ENCODE assay signal across 10 cellular contexts in genomic region chr15:77974098-77974414, GRCh38.
DNase-seq lines count a peak whose midpoint lies in the region; ATAC-seq, FAIRE-seq and TF ChIP-seq lines count a peak whose summit lies in the region.
"Had no signal": no experiment of that assay in that cellular context is flagged by ENCODE, and none has a peak within 500 bp of the region (broad histone marks: within the 10 kb centered on the region; RNA-seq: fewer than 3 reads in every experiment).

No MANE protein-coding gene starts in this region.

- no peaks in the 10 kb centered on the region for H3K9me2 ChIP-seq in Karpas-422 (replicated peaks; ENCODE audit: insufficient read depth, low read length)

- peaks cover 0 to 2% (median 0%) of the 10 kb centered on the region in 3 donors for H3K9me3 Mint-ChIP-seq in T-cell

- H3K27ac Mint-ChIP-seq in T-cell = no peak overlapping the region

- H3K36me3 Mint-ChIP-seq in T-cell = no peaks in the 10 kb centered on the region

- H3K36me3 ChIP-seq in liver (ENCODE audit: control insufficient read depth in 4 of 4, insufficient read depth in 3 of 4, low read depth in 1 of 4, low read length in 3 of 4) = no peaks in the 10 kb centered on the region
- no peaks in the 10 kb centered on the region for H3K36me3 ChIP-seq in HepG2 (replicated peaks in 1 of 2; ENCODE audit: control insufficient read depth in 1 of 2, insufficient read depth in 2 of 2, low read length in 2 of 2)
- H3K36me3 ChIP-seq in aorta (ENCODE audit: control insufficient read depth in 1 of 2, insufficient read depth in 2 of 2, low read length in 1 of 2) = no peaks in the 10 kb centered on the region
- no peaks in the 10 kb centered on the region for H3K36me3 ChIP-seq in Karpas-422 (ENCODE audit: insufficient read depth, low read length)

- in situ Hi-C loops in HepG2 (cut with HindIII; ENCODE audit: extremely low pct_ligation_motif_present, low pct_unique_long_range_greater_than_20kb) = loop anchor here (25.0 kb wide), 1 partner anchor 263 kb away; the partner anchor contains the start of gene ACSBG1

- TF ChIP-seq CTCF in liver (IDR thresholded peaks at IDR 0.05; ENCODE audit: low read depth, low read length, missing input control) = no peak
- TF ChIP-seq CTCF in HepG2 (CRISPR knock-in tag; IDR thresholded peaks at IDR 0.05) = no peak
- TF ChIP-seq CTCF in dorsolateral prefrontal cortex (IDR thresholded peaks at IDR 0.05 in 54 of 56, conservative IDR thresholded peaks at IDR 0.05 in 2 of 56; ENCODE audit: low read depth in 1 of 56, partially characterized antibody in 56 of 56) = no peak

- H3K27ac ChIP-seq in liver (ENCODE audit: low read depth in 1 of 2, low read length in 2 of 2) (no peak overlapping the region), HepG2 (ENCODE audit: extremely low read length, insufficient read depth, low read length) (no peak overlapping the region), dorsolateral prefrontal cortex (peak overlapping the region in 4 of 59 donors; percentile 26 to 52 (median 29)), aorta (ENCODE audit: low read depth in 1 of 2, low read length in 2 of 2) (no peak overlapping the region), Karpas-422 (ENCODE audit: low read length) (no peak overlapping the region)
- H3K27ac ChIP-seq: C4-2B had no signal

- no peak for FAIRE-seq in HepG2 (lab: Jason Lieb, UNC)
- FAIRE-seq: endometrium had no signal

- H3K4me2 ChIP-seq in HepG2 (ENCODE audit: low read depth, low read length) = no peak overlapping the region
- no peak overlapping the region for H3K4me2 ChIP-seq in Karpas-422 (ENCODE audit: low read depth, low read length, poor library complexity, severe bottlenecking)

- intact Hi-C loops in HepG2 (cut with micrococcal nuclease; ENCODE audit: unreplicated experiment) (no loop called here), dorsolateral prefrontal cortex (cut with DNase I) (no loop called here), aorta (cut with DNase I) (no loop called here)

- no peaks in the 10 kb centered on the region for H3K4me1 Mint-ChIP-seq in T-cell

- H3K79me2 ChIP-seq in HepG2 (ENCODE audit: insufficient read depth, low read length) (no peaks in the 10 kb centered on the region), Karpas-422 (ENCODE audit: low read length) (no peaks in the 10 kb centered on the region)

- TF ChIP-seq POLR2A in HepG2 (IDR thresholded peaks at IDR 0.05; ENCODE audit: insufficient read depth in 1 of 2, low read depth in 2 of 2, low read length in 2 of 2) (no peak), erythroblast (IDR thresholded peaks at IDR 0.05; ENCODE audit: low read length) (no peak)

- H3K4me1 ChIP-seq in liver (ENCODE audit: control insufficient read depth in 4 of 4, insufficient read depth in 4 of 4, low read length in 3 of 4) (peaks cover 0 to 6% (median 0%) of the 10 kb centered on the region in 4 donors), HepG2 (ENCODE audit: insufficient read depth, low read length) (no peaks in the 10 kb centered on the region), aorta (ENCODE audit: control insufficient read depth in 1 of 2, insufficient read depth in 2 of 2, low read length in 2 of 2) (no peaks in the 10 kb centered on the region), Karpas-422 (ENCODE audit: low read length) (peaks cover 8% of the 10 kb centered on the region)

- BruUV-seq in HepG2 (replicated peaks; lab: Mats Ljungman, UMichigan) = no TSS peak

- no peaks in the 10 kb centered on the region for H3K9me3 ChIP-seq in liver (ENCODE audit: control insufficient read depth in 4 of 4, low read length in 3 of 4)
- H3K9me3 ChIP-seq in HepG2 (ENCODE audit: low read length) = no peaks in the 10 kb centered on the region
- no peaks in the 10 kb centered on the region for H3K9me3 ChIP-seq in aorta (ENCODE audit: control insufficient read depth, low read length)
- H3K9me3 ChIP-seq in Karpas-422 (ENCODE audit: low read length) = no peaks in the 10 kb centered on the region

- DNase-seq in HepG2 (ENCODE audit: low spot score) (no peak), dorsolateral prefrontal cortex (peak; percentile 52 to 79 (median 68)), medulla oblongata (ENCODE audit: extremely low spot score) (peak; percentile 78), aorta (peak; percentile 78 to 83), erythroblast (lab: John Stamatoyannopoulos, UW) (no peak), T-cell (no peak), Karpas-422 (no peak)

- TF ChIP-seq RAD21 in liver (IDR thresholded peaks at IDR 0.05) (peak in 1 of 2 donors; percentile 16), HepG2 (CRISPR knock-in tag; IDR thresholded peaks at IDR 0.05) (no peak)

- H2AFZ ChIP-seq in HepG2 (ENCODE audit: low read length) = no peak overlapping the region
- no peak overlapping the region for H2AFZ ChIP-seq in Karpas-422 (ENCODE audit: low read length)

- H3K27me3 ChIP-seq in liver (ENCODE audit: control insufficient read depth in 4 of 4, insufficient read depth in 4 of 4, low read length in 3 of 4) = no peaks in the 10 kb centered on the region
- peaks cover 0 to 16% of the 10 kb centered on the region in 2 experiments; a peak in 3 of 5 replicates for H3K27me3 ChIP-seq in HepG2 (ENCODE audit: control insufficient read depth in 1 of 2, insufficient read depth in 2 of 2, low read length in 2 of 2)
- H3K27me3 ChIP-seq in dorsolateral prefrontal cortex = no peaks in the 10 kb centered on the region
- H3K27me3 ChIP-seq in aorta (ENCODE audit: control insufficient read depth in 1 of 2, insufficient read depth in 2 of 2, low read length in 1 of 2) = no peaks in the 10 kb centered on the region
- no peaks in the 10 kb centered on the region for H3K27me3 ChIP-seq in Karpas-422 (ENCODE audit: low read length)

- POLR2A ChIA-PET in HepG2 (lab: Yijun Ruan, JAX) (no interaction called here), T-cell (lab: Charles Lee) (no interaction called here)

- H3K27me3 Mint-ChIP-seq in T-cell = no peaks in the 10 kb centered on the region

- 19% methylated on average over 6 of the region's 6 CpGs for WGBS in liver
- 0% methylated on average over 4 of the region's 6 CpGs for WGBS in HepG2 (ENCODE audit: low lambda C conversion rate)
- WGBS in aorta, 2 donors = 9 to 10% methylated on average over 6 of the region's 6 CpGs

- CTCF ChIA-PET in HepG2 (lab: Yijun Ruan, JAX; ENCODE audit: low intra/inter-chr PET ratio, low total read pairs) (no interaction called here), T-cell (lab: Charles Lee) (no interaction called here)

- H4K20me1 ChIP-seq in HepG2 (ENCODE audit: insufficient read depth, low read length) (no peaks in the 10 kb centered on the region), Karpas-422 (ENCODE audit: insufficient read depth, low read depth, low read length) (no peaks in the 10 kb centered on the region)

- TF ChIP-seq EP300 in HepG2 (IDR thresholded peaks at IDR 0.05; ENCODE audit: low read depth in 2 of 2, low read length in 2 of 2) (no peak), HepG2 (CRISPR knock-in tag; IDR thresholded peaks at IDR 0.05; ENCODE audit: borderline replicate concordance) (no peak)

- no peak overlapping the region for H3K4me3 ChIP-seq in liver (ENCODE audit: low read depth in 1 of 3, low read length in 3 of 3)
- no peak overlapping the region for H3K4me3 ChIP-seq in HepG2 (replicated peaks in 1 of 3; ENCODE audit: insufficient read depth in 1 of 3, low read depth in 2 of 3, low read length in 3 of 3)
- H3K4me3 ChIP-seq in dorsolateral prefrontal cortex = peak overlapping the region in 2 of 59 donors; percentile 8 to 28
- H3K4me3 ChIP-seq in aorta (ENCODE audit: low read length in 2 of 2) = no peak overlapping the region
- no peak overlapping the region for H3K4me3 ChIP-seq in Karpas-422 (ENCODE audit: low read length)

- H3K4me3 Mint-ChIP-seq in T-cell = no peak overlapping the region

- H3K9ac ChIP-seq in liver (ENCODE audit: low read depth in 1 of 2, low read length in 2 of 2) (no peak overlapping the region), HepG2 (ENCODE audit: insufficient read depth, low read depth, low read length) (no peak overlapping the region), Karpas-422 (ENCODE audit: low read length) (no peak overlapping the region)

- ATAC-seq in HepG2 = no peak
- peak; percentile 43 for ATAC-seq in aorta (ENCODE audit: low FRiP score)
- ATAC-seq in T-cell (replicated peaks in 1 of 4) = no peak

TF ChIP-seq in liver, 16 proteins besides CTCF, POLR2A, EP300 and RAD21:
- TF ChIP-seq NR2F2 (IDR thresholded peaks at IDR 0.05) (peak; percentile 32), EGR1 (IDR thresholded peaks at IDR 0.05; ENCODE audit: low read depth in 2 of 2) (no peak), FOXA1 (IDR thresholded peaks at IDR 0.05) (no peak), RXRA (IDR thresholded peaks at IDR 0.05) (peak; percentile 43 to 54), SP1 (IDR thresholded peaks at IDR 0.05) (peak; percentile 13), HNF4A (conservative IDR thresholded peaks at IDR 0.05) (peak in 1 of 2 donors; percentile 12)

Comparison
In these comparisons a context has a peak if more than half of its experiments do, and no peak if none do; other contexts are left out.
1. DNase-seq: peak in dorsolateral prefrontal cortex (10 of 10), medulla oblongata (single experiment) and aorta (2 of 2); none in HepG2 (single experiment), erythroblast (0 of 2), T-cell (0 of 34) and Karpas-422 (single experiment).